Comparison of ENCODE assay signal across 8 cellular contexts in the genomic region with DNA sequence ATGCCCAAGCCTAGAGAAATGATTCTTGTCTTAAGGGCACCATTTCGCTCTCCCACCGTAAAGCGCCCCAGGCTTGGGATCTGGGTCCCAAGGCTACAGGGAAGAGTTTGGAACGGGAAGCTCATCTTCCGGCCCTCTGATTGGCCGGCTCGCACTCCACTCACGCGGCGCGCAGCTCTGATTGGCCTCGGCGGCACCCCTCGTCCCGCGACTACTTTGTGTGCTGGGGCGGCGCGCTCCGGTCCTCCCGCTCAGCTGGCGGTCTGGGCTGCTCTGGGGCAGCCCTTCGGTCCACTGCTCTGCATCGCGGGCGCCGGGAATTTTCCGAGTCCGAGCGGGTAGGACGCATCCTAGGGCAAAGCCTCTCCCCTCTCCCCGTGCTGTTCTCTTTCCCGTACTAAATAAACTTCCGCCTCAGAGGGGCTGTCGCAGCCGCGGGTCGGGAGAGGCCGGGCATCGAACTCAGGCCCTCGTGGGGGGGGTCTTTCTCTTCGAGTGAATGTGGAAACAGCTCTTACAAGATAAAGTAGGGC. TPM values are rescaled to one million over a fixed set of nuclear protein-coding genes. Genes with fewer than 3 reads are reported as not detected.
DNase-seq lines count a peak whose midpoint lies in the region; ATAC-seq and TF ChIP-seq lines count a peak whose summit lies in the region.

No MANE protein-coding gene starts in this region.

- H3K4me3 ChIP-seq in esophagus muscularis mucosa, result peak overlapping the region; percentile 87 to 97 (median 92)

- peaks cover 19% of the 10 kb centered on the region in 4 donors for H3K4me1 ChIP-seq in esophagus muscularis mucosa

- no peaks in the 10 kb centered on the region for H3K36me3 ChIP-seq in esophagus muscularis mucosa

- 0% methylated on average over 21 of the region's 42 CpGs for WGBS in esophagus muscularis mucosa

- H3K27me3 ChIP-seq in esophagus muscularis mucosa, result no peaks in the 10 kb centered on the region

- peak; percentile 55 for ATAC-seq in GM21447 (IDR thresholded peaks at IDR 0.05; ENCODE audit: unreplicated experiment)

- no peaks in the 10 kb centered on the region for H3K9me3 ChIP-seq in esophagus muscularis mucosa

- TF ChIP-seq EP300 in esophagus muscularis mucosa (IDR thresholded peaks at IDR 0.05), result no peak

- no peak for TF ChIP-seq CTCF in esophagus muscularis mucosa (IDR thresholded peaks at IDR 0.05)

- TF ChIP-seq POLR2A in esophagus muscularis mucosa (IDR thresholded peaks at IDR 0.05; ENCODE audit: low read depth), result no peak

- intact Hi-C loops in esophagus muscularis mucosa (cut with DNase I), result loop anchor here (1.0 to 10.0 kb wide), 4 partner anchors 187 to 424 kb away; partner anchors contain the start of gene FNTB

- DNase-seq in DMS 273 (lab: John Stamatoyannopoulos, UW; ENCODE audit: unreplicated experiment), result peak; percentile 97
- DNase-seq in HuH-7 (ENCODE audit: low spot score), result peak; percentile 75
- peak; percentile 79 for DNase-seq in OCI-M2 (lab: John Stamatoyannopoulos, UW; ENCODE audit: unreplicated experiment)
- peak; percentile 86 to 87 for DNase-seq in activated T-cell treated with anti-CD3 and anti-CD28 coated beads, Interleukin-2, amount 50 U/mL, for 48 hours
- DNase-seq in esophagus muscularis mucosa (ENCODE audit: extremely low spot score), result peak; percentile 98
- DNase-seq in myocyte (ENCODE audit: low read depth), result peak; percentile 97
- peak; percentile 59 to 77 for DNase-seq in stimulated activated CD8-positive, alpha-beta memory T cell treated with anti-CD3 and anti-CD28 coated beads, Interleukin-7, amount 100 ng/mL, for 4 hours (ENCODE audit: low read depth in 2 of 2)

- peak overlapping the region; percentile 94 to 97 (median 96) for H3K27ac ChIP-seq in esophagus muscularis mucosa (replicated peaks in 1 of 4)

RNA-seq across cellular contexts. Expression of gene FUT8, which starts 0.8 kb away (rescaled TPM):
- total RNA-seq in esophagus muscularis mucosa, result 10 to 100 TPM; 12.8 to 22.2 (median 20.1) TPM
- total RNA-seq in myocyte, result 22.2 and 42.6 TPM in 2 replicates
- polyA plus RNA-seq in myocyte (2012), result 9.1 TPM

Comparison
In these comparisons a context has a peak if more than half of its experiments do, and no peak if none do; other contexts are left out.
1. Peak in every context shown above with its lines: DNase-seq, ATAC-seq, H3K4me3 ChIP-seq and H3K27ac ChIP-seq.